Comparison of ENCODE assay signal across 8 cellular contexts in genomic region chr13:28658796-28659610, GRCh38. TPM values are rescaled to one million over a fixed set of nuclear protein-coding genes. Genes with fewer than 3 reads are reported as not detected.
DNase-seq lines count a peak whose midpoint lies in the region; ATAC-seq and TF ChIP-seq lines count a peak whose summit lies in the region.

A gene with protein sequence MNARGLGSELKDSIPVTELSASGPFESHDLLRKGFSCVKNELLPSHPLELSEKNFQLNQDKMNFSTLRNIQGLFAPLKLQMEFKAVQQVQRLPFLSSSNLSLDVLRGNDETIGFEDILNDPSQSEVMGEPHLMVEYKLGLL (plus strand): TSS chr13:28659130. CDS start chr13:28659185, 55 bp downstream.

- H3K4me3 ChIP-seq in Karpas-422 (ENCODE audit: low read length) (peak within 1 kb of the TSS; percentile 91), fibroblast of pulmonary artery (replicated peaks; ENCODE audit: low read depth, low read length) (peak within 1 kb of the TSS; percentile 92)

- no peaks in the 10 kb centered on the region for H3K27me3 Mint-ChIP-seq in natural killer cell treated with Interleukin-12 subunit alpha and Interleukin-12 subunit beta and Interleukin-15 and Interleukin-18, amount 100 ng/mL, for 72 hours

- H3K9ac ChIP-seq in Karpas-422 (ENCODE audit: low read length), result peak within 1 kb of the TSS; percentile 88

- H3K79me2 ChIP-seq in Karpas-422 (ENCODE audit: low read length), result peaks cover 64% of the 10 kb centered on the region

- H2AFZ ChIP-seq in Karpas-422 (ENCODE audit: low read length), result peak within 1 kb of the TSS; percentile 67

- H3K4me3 Mint-ChIP-seq in natural killer cell treated with Interleukin-12 subunit alpha and Interleukin-12 subunit beta and Interleukin-15 and Interleukin-18, amount 100 ng/mL, for 72 hours, result peak within 1 kb of the TSS; percentile 95

- peaks cover 30% of the 10 kb centered on the region for H3K4me1 ChIP-seq in Karpas-422 (ENCODE audit: low read length)

- peaks cover 33% of the 10 kb centered on the region; the same call in 1 of the 2 replicates for H3K36me3 ChIP-seq in Karpas-422 (ENCODE audit: insufficient read depth, low read length)

- no peak for TF ChIP-seq CTCF in fibroblast of pulmonary artery (IDR thresholded peaks at IDR 0.05; ENCODE audit: low read length, missing control alignments)

- no peaks in the 10 kb centered on the region for H3K9me2 ChIP-seq in Karpas-422 (replicated peaks; ENCODE audit: insufficient read depth, low read length)

- H3K27ac ChIP-seq in Karpas-422 (ENCODE audit: low read length), result peak within 1 kb of the TSS; percentile 66

- H3K27ac Mint-ChIP-seq in natural killer cell treated with Interleukin-12 subunit alpha and Interleukin-12 subunit beta and Interleukin-15 and Interleukin-18, amount 100 ng/mL, for 72 hours, result peak within 1 kb of the TSS; percentile 93 to 98

- H3K9me3 ChIP-seq in Karpas-422 (ENCODE audit: low read length), result no peaks in the 10 kb centered on the region

- H3K4me2 ChIP-seq in Karpas-422 (ENCODE audit: low read depth, low read length, poor library complexity, severe bottlenecking), result peak within 1 kb of the TSS; percentile 96

- no peaks in the 10 kb centered on the region for H3K9me3 Mint-ChIP-seq in natural killer cell treated with Interleukin-12 subunit alpha and Interleukin-12 subunit beta and Interleukin-15 and Interleukin-18, amount 100 ng/mL, for 72 hours

- H3K36me3 Mint-ChIP-seq in natural killer cell treated with Interleukin-12 subunit alpha and Interleukin-12 subunit beta and Interleukin-15 and Interleukin-18, amount 100 ng/mL, for 72 hours, result peaks cover 25% of the 10 kb centered on the region

- DNase-seq in EH (ENCODE audit: low read depth) (peak; percentile 94), Karpas-422 (peak; percentile 99), SHP77 (lab: John Stamatoyannopoulos, UW) (peak; percentile 86 to 90), fibroblast of pulmonary artery (ENCODE audit: low read depth) (peak; percentile 98)
- peak; percentile 91 for DNase-seq in activated effector memory CD4-positive, alpha-beta T cell treated with Interleukin-2 at 50 U/mL for 16 hours
- peak; percentile 94 for DNase-seq in natural killer cell treated with Interleukin-12 subunit alpha and Interleukin-12 subunit beta and Interleukin-15 and Interleukin-18, amount 100 ng/mL, for 72 hours (ENCODE audit: low spot score)
- DNase-seq in stimulated activated naive CD8-positive, alpha-beta T cell treated with anti-CD3 and anti-CD28 coated beads, Interleukin-15, Interleukin-2, amounts not matched to agents 100 U/mL and 50 U/mL, for 24 hours, result peak; percentile 95

- peak; percentile 88 for ATAC-seq in GM21786 (IDR thresholded peaks at IDR 0.05; ENCODE audit: unreplicated experiment)
- peak; percentile 96 to 97 for ATAC-seq in natural killer cell treated with Interleukin-12 subunit alpha and Interleukin-12 subunit beta and Interleukin-15 and Interleukin-18, amount 100 ng/mL, for 72 hours
- ATAC-seq in stimulated activated naive CD8-positive, alpha-beta T cell treated with anti-CD3 and anti-CD28 coated beads, Interleukin-15, Interleukin-2, amounts not matched to agents 100 U/mL and 50 U/mL, for 24 hours, result peak; percentile 92

- H3K27me3 ChIP-seq in Karpas-422 (ENCODE audit: low read length), result no peaks in the 10 kb centered on the region

- peaks cover 52 to 53% of the 10 kb centered on the region in 2 donors for H3K4me1 Mint-ChIP-seq in natural killer cell treated with Interleukin-12 subunit alpha and Interleukin-12 subunit beta and Interleukin-15 and Interleukin-18, amount 100 ng/mL, for 72 hours (ENCODE audit: low read depth in 2 of 2)

- peaks cover 21% of the 10 kb centered on the region for H4K20me1 ChIP-seq in Karpas-422 (ENCODE audit: insufficient read depth, low read depth, low read length)

RNA-seq across cellular contexts. Expression of the gene that starts here (rescaled TPM):
- total RNA-seq in Karpas-422 (2014; rRNA removed; shearing (Covaris generic); ENCODE audit: low replicate concordance), result 34.4 and 57.1 TPM in 2 replicates
- total RNA-seq in natural killer cell treated with Interleukin-12 subunit alpha and Interleukin-12 subunit beta and Interleukin-15 and Interleukin-18, amount 100 ng/mL, for 72 hours, result 100 to 1,000 TPM in 1 of 2 donors, 10 to 100 TPM in 1; 75.7 to 119 TPM

Comparison
In these comparisons a context has a peak if more than half of its experiments do, and no peak if none do; other contexts are left out.
1. Peak in every context shown above with its lines: DNase-seq, ATAC-seq, H3K4me3 ChIP-seq and H3K27ac ChIP-seq.